Comparison of ENCODE assay signal across 12 cellular contexts in the genomic region with DNA sequence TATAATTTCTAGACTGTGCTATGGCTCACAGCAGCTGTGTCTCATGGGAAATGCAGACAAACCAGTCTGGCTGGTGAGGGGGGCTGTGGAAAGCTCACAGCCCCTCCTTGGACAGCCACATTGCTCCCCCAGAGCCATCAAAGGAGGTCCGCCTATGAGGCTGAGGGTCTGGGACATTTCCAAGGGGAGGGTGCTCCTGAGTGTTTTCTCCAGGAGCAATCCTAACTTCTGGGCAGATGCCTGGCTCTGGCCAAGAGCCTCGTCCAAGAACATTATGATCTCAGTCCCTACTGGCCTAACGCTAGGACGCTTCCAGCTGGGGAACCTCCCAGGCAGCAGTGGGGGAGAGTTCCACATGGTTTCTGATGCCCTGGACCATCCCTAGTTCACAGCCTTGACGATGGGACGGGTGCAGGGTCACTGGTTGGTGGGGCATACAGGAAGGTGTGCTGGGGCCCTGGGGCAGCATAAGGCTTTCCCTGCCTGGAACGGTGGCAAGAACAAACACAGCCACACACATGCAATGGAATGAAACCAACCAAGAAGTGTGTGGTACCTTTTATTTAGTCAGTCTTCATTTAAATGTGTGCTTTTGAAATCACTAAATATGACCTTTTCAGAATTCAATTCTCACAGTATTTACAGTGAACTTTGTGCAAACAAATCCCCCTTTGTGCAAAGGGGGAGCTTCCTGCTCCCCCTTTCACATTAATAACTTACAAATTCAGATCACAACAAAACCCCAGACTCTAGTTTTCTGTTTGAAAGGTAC.
DNase-seq lines count a peak whose midpoint lies in the region; ATAC-seq, FAIRE-seq and TF ChIP-seq lines count a peak whose summit lies in the region.
"Had no signal": no experiment of that assay in that cellular context is flagged by ENCODE, and none has a peak within 500 bp of the region (broad histone marks: within the 10 kb centered on the region; RNA-seq: fewer than 3 reads in every experiment).

No MANE protein-coding gene starts in this region.

- DNase-seq in C1 segment of cervical spinal cord (lab: John Stamatoyannopoulos, UW) (peak in 13 of 14 donors; percentile 16 to 83 (median 62)), cardiac fibroblast (ENCODE audit: low read depth in 2 of 2) (peak; percentile 71 to 89), keratinocyte (ENCODE audit: low read depth, low spot score) (no peak), sciatic nerve (ENCODE audit: low spot score) (peak; percentile 86), NCI-H748 (lab: John Stamatoyannopoulos, UW; ENCODE audit: unreplicated experiment) (no peak), NCI-H2107 treated with DMSO at 0.1 percent for 48 hours (lab: John Stamatoyannopoulos, UW; ENCODE audit: unreplicated experiment) (no peak)
- no peak for DNase-seq in activated CD8-positive, alpha-beta memory T cell treated with anti-CD3 and anti-CD28 coated beads for 24 hours
- DNase-seq: activated naive CD8-positive, alpha-beta T cell treated with anti-CD3 and anti-CD28 coated beads for 36 hours; CD4-positive, alpha-beta T cell; NCI-H2029; stimulated activated naive CD8-positive, alpha-beta T cell treated with anti-CD3 and anti-CD28 coated beads, Interleukin-15, Interleukin-2, amounts not matched to agents 100 U/mL and 50 U/mL, for 24 hours had no signal

- H3K4me2 ChIP-seq in keratinocyte (ENCODE audit: control insufficient read depth, extremely low read depth, insufficient read depth, low read depth, low read length): peak overlapping the region; percentile 11

- no peaks in the 10 kb centered on the region for H3K9me1 ChIP-seq in keratinocyte (ENCODE audit: control insufficient read depth, extremely low read depth, insufficient read depth, low read length)

- TF ChIP-seq CTCF in cardiac fibroblast (IDR thresholded peaks at IDR 0.05; ENCODE audit: low read depth, low read length): no peak
- TF ChIP-seq CTCF in keratinocyte (optimal IDR thresholded peaks at IDR 0.05 in 1 of 3, IDR thresholded peaks at IDR 0.05 in 1 of 3, conservative IDR thresholded peaks at IDR 0.05 in 1 of 3; ENCODE audit: extremely low read depth in 1 of 3, insufficient read depth in 2 of 3, low read length in 3 of 3): no peak

- H4K20me1 ChIP-seq in keratinocyte (ENCODE audit: control insufficient read depth, extremely low read depth, insufficient read depth, low read length): no peaks in the 10 kb centered on the region

- no peaks in the 10 kb centered on the region for H3K79me2 ChIP-seq in keratinocyte (ENCODE audit: control insufficient read depth, insufficient read depth, low read length)

- peak overlapping the region; percentile 88 for H2AFZ ChIP-seq in keratinocyte (ENCODE audit: control insufficient read depth, low read length)

- H3K27ac ChIP-seq in keratinocyte (ENCODE audit: control insufficient read depth, insufficient read depth, low read length): no peak overlapping the region

- H3K9me3 ChIP-seq in keratinocyte (ENCODE audit: control insufficient read depth, low read depth, low read length): no peaks in the 10 kb centered on the region

- peak; percentile 93 for ATAC-seq in sciatic nerve
- no peak for ATAC-seq in GM21825 (IDR thresholded peaks at IDR 0.05; ENCODE audit: unreplicated experiment)
- ATAC-seq: stimulated activated naive CD8-positive, alpha-beta T cell treated with anti-CD3 and anti-CD28 coated beads, Interleukin-15, Interleukin-2, amounts not matched to agents 100 U/mL and 50 U/mL, for 24 hours had no signal

- H3K4me3 ChIP-seq in cardiac fibroblast (replicated peaks in 1 of 2; ENCODE audit: low read depth in 2 of 2, low read length in 2 of 2) (no peak overlapping the region), keratinocyte (ENCODE audit: control insufficient read depth in 2 of 3, extremely low read depth in 1 of 3, insufficient read depth in 2 of 3, low read depth in 1 of 3, low read length in 3 of 3) (no peak overlapping the region)

- H3K9ac ChIP-seq in keratinocyte (ENCODE audit: control insufficient read depth, extremely low read depth, insufficient read depth, low read length): peak overlapping the region; percentile 23

- peak; percentile 80 for FAIRE-seq in keratinocyte (lab: Jason Lieb, UNC)

- dilution Hi-C loops in keratinocyte (cut with MboI; ENCODE audit: extremely low pct_ligation_motif_present, low sequenced_read_pairs): loop anchor here (25.0 kb wide), 1 partner anchor 129 kb away; a partner anchor contains a TSS

- no peaks in the 10 kb centered on the region for H3K27me3 ChIP-seq in keratinocyte (ENCODE audit: control insufficient read depth, extremely low read depth, insufficient read depth, low read length)

- intact Hi-C loops in sciatic nerve (cut with DNase I): loop anchor here (10.0 kb wide), 1 partner anchor 297 kb away; no protein-coding TSS in a partner anchor

- H3K36me3 ChIP-seq in keratinocyte (ENCODE audit: control insufficient read depth in 2 of 2, extremely low read depth in 1 of 2, insufficient read depth in 2 of 2, low read length in 2 of 2): peaks cover 0 to 2% of the 10 kb centered on the region in 2 experiments

- peaks cover 12% of the 10 kb centered on the region for H3K4me1 ChIP-seq in keratinocyte (ENCODE audit: control insufficient read depth, extremely low read depth, insufficient read depth, low read length)

Comparison
In these comparisons a context has a peak if more than half of its experiments do, and no peak if none do; other contexts are left out.
1. DNase-seq: peak in C1 segment of cervical spinal cord (13 of 14), cardiac fibroblast (2 of 2) and sciatic nerve (single experiment); none in keratinocyte (single experiment), NCI-H748 (single experiment), activated CD8-positive, alpha-beta memory T cell treated with anti-CD3 and anti-CD28 coated beads for 24 hours (single experiment) and NCI-H2107 treated with DMSO at 0.1 percent for 48 hours (single experiment).